ENCODE assay signal across 13 cellular contexts in genomic region chr9:114250235-114250568, GRCh38.
A peak's percentile ranks its signal among the peaks of the same experiment; 100 is the strongest.
DNase-seq lines count a peak whose midpoint lies in the region; ATAC-seq and TF ChIP-seq lines count a peak whose summit lies in the region.
"Had no signal": no experiment of that assay in that cellular context is flagged by ENCODE, and none has a peak within 500 bp of the region (broad histone marks: within the 10 kb centered on the region; RNA-seq: fewer than 3 reads in every experiment).

No MANE protein-coding gene starts in this region.

- H3K36me3 Mint-ChIP-seq in GM23338 (ENCODE audit: low read depth): no peaks in the 10 kb centered on the region
- no peaks in the 10 kb centered on the region for H3K36me3 Mint-ChIP-seq in stimulated activated memory B cell treated with anti-CD40 and anti-IgM and Interleukin-4, amounts not matched to agents 10 μg/mL and 1 μg/mL and 100 μg/mL, for 72 hours
- H3K36me3 Mint-ChIP-seq: naive B cell had no signal

- no peak overlapping the region for H2AFZ ChIP-seq in GM23338

- no peaks in the 10 kb centered on the region; the same call in 1 of the 2 replicates for H4K20me1 ChIP-seq in GM23338 (replicated peaks; ENCODE audit: insufficient read depth)

- no peak overlapping the region for H3K27ac Mint-ChIP-seq in GM23338
- H3K27ac Mint-ChIP-seq in stimulated activated memory B cell treated with anti-CD40 and anti-IgM and Interleukin-4, amounts not matched to agents 10 μg/mL and 1 μg/mL and 100 μg/mL, for 72 hours: no peak overlapping the region
- H3K27ac Mint-ChIP-seq: naive B cell had no signal

- H3K4me3 ChIP-seq in GM23338: no peak overlapping the region
- H3K4me3 ChIP-seq in astrocyte of the cerebellum (ENCODE audit: low read depth, low read length): no peak overlapping the region
- H3K4me3 ChIP-seq: HAP-1 had no signal

- H3F3A ChIP-seq in GM23338 (replicated peaks; ENCODE audit: low read depth): no peaks in the 10 kb centered on the region

- H3K27ac ChIP-seq in GM23338 (ENCODE audit: low read depth): no peak overlapping the region

- H3K9me2 ChIP-seq in GM23338 (ENCODE audit: insufficient read depth): no peaks in the 10 kb centered on the region

- H3K9me3 Mint-ChIP-seq in GM23338: no peaks in the 10 kb centered on the region
- no peaks in the 10 kb centered on the region for H3K9me3 Mint-ChIP-seq in stimulated activated memory B cell treated with anti-CD40 and anti-IgM and Interleukin-4, amounts not matched to agents 10 μg/mL and 1 μg/mL and 100 μg/mL, for 72 hours
- H3K9me3 Mint-ChIP-seq: central memory CD8-positive, alpha-beta T cell; naive B cell had no signal

- no peaks in the 10 kb centered on the region for H3K4me1 ChIP-seq in GM23338 (ENCODE audit: insufficient read depth)
- H3K4me1 ChIP-seq: HAP-1 had no signal

- no peaks in the 10 kb centered on the region for H3K36me3 ChIP-seq in GM23338 (ENCODE audit: insufficient read depth)

- H3K4me1 Mint-ChIP-seq in GM23338: peaks cover 13% of the 10 kb centered on the region
- H3K4me1 Mint-ChIP-seq in stimulated activated memory B cell treated with anti-CD40 and anti-IgM and Interleukin-4, amounts not matched to agents 10 μg/mL and 1 μg/mL and 100 μg/mL, for 72 hours: no peaks in the 10 kb centered on the region
- H3K4me1 Mint-ChIP-seq: central memory CD8-positive, alpha-beta T cell; naive B cell had no signal

- no peak overlapping the region for H3K4me2 ChIP-seq in GM23338

- ATAC-seq in GM23338 (peak; percentile 29; the same call in 2 of the 3 replicates), HG03571 (IDR thresholded peaks at IDR 0.05; ENCODE audit: unreplicated experiment) (no peak), GM19324 (IDR thresholded peaks at IDR 0.05; ENCODE audit: low FRiP score, unreplicated experiment) (no peak)
- ATAC-seq in stimulated activated memory B cell treated with anti-CD40 and anti-IgM and Interleukin-4, amounts not matched to agents 10 μg/mL and 1 μg/mL and 100 μg/mL, for 72 hours: no peak

- DNase-seq in GM23338 (ENCODE audit: low spot score) (no peak), astrocyte of the cerebellum (ENCODE audit: low read depth) (peak; percentile 85), inferior parietal cortex (ENCODE audit: extremely low spot score) (peak; percentile 87), smooth muscle cell of the brain vasculature (ENCODE audit: low read depth, low spot score) (peak; percentile 50), islet precursor cell (no peak)
- DNase-seq: naive B cell; NCI-H1417 treated with DMSO at 0.1 percent for 48 hours; stimulated activated naive CD4-positive, alpha-beta T cell treated with Interleukin-2 at 50 U/mL for 16 hours had no signal

- no peaks in the 10 kb centered on the region for H3K79me2 ChIP-seq in GM23338 (replicated peaks; ENCODE audit: insufficient read depth)

- TF ChIP-seq CTCF in GM23338 (conservative IDR thresholded peaks at IDR 0.05; ENCODE audit: low read depth in 2 of 2) (no peak), astrocyte of the cerebellum (IDR thresholded peaks at IDR 0.05; ENCODE audit: low read depth, low read length, missing control alignments) (no peak)

- in situ Hi-C loops in astrocyte of the cerebellum (cut with HindIII; ENCODE audit: low sequenced_read_pairs): loop anchor here (5.0 kb wide), 1 partner anchor 93 kb away; the partner anchor contains the start of gene COL27A1

- no peak overlapping the region for H3K4me3 Mint-ChIP-seq in GM23338
- no peak overlapping the region for H3K4me3 Mint-ChIP-seq in stimulated activated memory B cell treated with anti-CD40 and anti-IgM and Interleukin-4, amounts not matched to agents 10 μg/mL and 1 μg/mL and 100 μg/mL, for 72 hours
- H3K4me3 Mint-ChIP-seq: central memory CD8-positive, alpha-beta T cell had no signal

- peaks cover 16% of the 10 kb centered on the region for H3K27me3 Mint-ChIP-seq in GM23338 (ENCODE audit: insufficient read depth, low read depth, poor library complexity)
- H3K27me3 Mint-ChIP-seq in stimulated activated memory B cell treated with anti-CD40 and anti-IgM and Interleukin-4, amounts not matched to agents 10 μg/mL and 1 μg/mL and 100 μg/mL, for 72 hours: peaks cover 36% of the 10 kb centered on the region

- no peaks in the 10 kb centered on the region for H3K27me3 ChIP-seq in GM23338 (ENCODE audit: insufficient read depth)

TF ChIP-seq in GM23338, 12 proteins besides CTCF, POLR2A, EP300 and RAD21:
- TF ChIP-seq ZNF114 (CRISPR knock-in tag; IDR thresholded peaks at IDR 0.05) (no peak), EZH2 (IDR thresholded peaks at IDR 0.05; ENCODE audit: low read depth, unreplicated experiment) (no peak), ETS1 (IDR thresholded peaks at IDR 0.05) (no peak), EZH2phosphoT487 (IDR thresholded peaks at IDR 0.05; ENCODE audit: unreplicated experiment) (no peak), ZNF331 (CRISPR knock-in tag; IDR thresholded peaks at IDR 0.05; ENCODE audit: low read depth) (no peak), NANOG (IDR thresholded peaks at IDR 0.05; ENCODE audit: borderline replicate concordance) (no peak), JUNB (IDR thresholded peaks at IDR 0.05; ENCODE audit: unreplicated experiment) (no peak)
TF ChIP-seq in GM23338: peak in this region for 0.

Comparison
In these comparisons a context has a peak if more than half of its experiments do, and no peak if none do; other contexts are left out.
1. DNase-seq: peak in astrocyte of the cerebellum (single experiment), inferior parietal cortex (single experiment) and smooth muscle cell of the brain vasculature (single experiment); none in GM23338 (single experiment) and islet precursor cell (single experiment).